In the genomic region with DNA sequence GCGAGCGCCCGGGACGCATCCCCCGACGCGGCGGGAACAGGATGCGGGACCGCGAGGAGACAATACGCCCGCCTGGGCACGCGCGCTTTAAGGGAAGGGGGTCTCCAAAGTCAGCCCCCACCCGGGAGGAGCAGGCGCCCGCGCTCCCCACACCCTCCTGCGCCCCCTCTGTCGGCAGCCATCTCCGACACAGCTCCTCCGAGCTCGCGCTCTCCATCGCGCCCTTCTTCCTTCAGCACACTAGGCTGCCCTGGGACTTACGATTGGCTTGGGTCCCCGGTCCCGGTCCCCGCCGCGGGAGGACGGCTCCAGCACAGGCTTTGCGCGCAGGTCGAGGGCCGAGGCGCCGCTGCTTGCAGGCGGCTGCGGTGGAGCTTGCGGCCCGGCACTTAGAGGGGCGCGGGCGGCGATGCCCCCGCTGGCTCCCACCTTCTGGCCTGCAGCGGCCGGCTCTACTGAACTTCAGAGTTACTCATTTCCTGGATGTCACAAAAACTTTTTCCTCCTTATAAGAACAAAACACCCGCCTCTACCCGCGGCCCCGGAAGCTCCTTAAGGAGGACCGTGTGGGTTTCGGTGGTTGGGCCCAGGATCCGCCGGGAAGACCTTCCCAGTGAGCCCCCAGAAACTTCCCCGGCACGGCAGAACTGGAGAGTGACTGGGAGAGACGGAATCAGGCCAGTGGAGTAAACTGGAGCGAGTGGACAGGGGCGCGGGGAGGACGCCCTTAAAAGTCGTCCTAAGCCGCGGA, we compare ENCODE assay signal across 1 cellular context.
A peak's percentile ranks its signal among the peaks of the same experiment; 100 is the strongest.
TF ChIP-seq lines count a peak whose summit lies in the region.

A gene with protein sequence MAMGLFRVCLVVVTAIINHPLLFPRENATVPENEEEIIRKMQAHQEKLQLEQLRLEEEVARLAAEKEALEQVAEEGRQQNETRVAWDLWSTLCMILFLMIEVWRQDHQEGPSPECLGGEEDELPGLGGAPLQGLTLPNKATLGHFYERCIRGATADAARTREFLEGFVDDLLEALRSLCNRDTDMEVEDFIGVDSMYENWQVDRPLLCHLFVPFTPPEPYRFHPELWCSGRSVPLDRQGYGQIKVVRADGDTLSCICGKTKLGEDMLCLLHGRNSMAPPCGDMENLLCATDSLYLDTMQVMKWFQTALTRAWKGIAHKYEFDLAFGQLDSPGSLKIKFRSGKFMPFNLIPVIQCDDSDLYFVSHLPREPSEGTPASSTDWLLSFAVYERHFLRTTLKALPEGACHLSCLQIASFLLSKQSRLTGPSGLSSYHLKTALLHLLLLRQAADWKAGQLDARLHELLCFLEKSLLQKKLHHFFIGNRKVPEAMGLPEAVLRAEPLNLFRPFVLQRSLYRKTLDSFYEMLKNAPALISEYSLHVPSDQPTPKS (minus strand): TSS at position 481 of the 751 bp plus-strand sequence. CDS start 22,414 bp downstream, outside the sequence.

TF ChIP-seq in K562, 482 proteins besides CTCF, POLR2A, EP300 and RAD21 (continued from another document and continues in another):
- no peak for TF ChIP-seq BRF1 (IDR thresholded peaks at IDR 0.05; ENCODE audit: borderline replicate concordance, extremely low read depth, insufficient read length)
- no peak for TF ChIP-seq VEZF1 (CRISPR knock-in tag; IDR thresholded peaks at IDR 0.05)
- TF ChIP-seq ZNF444 (CRISPR knock-in tag; IDR thresholded peaks at IDR 0.05): no peak
- no peak for TF ChIP-seq TARDBP (IDR thresholded peaks at IDR 0.05)
- TF ChIP-seq ZBTB2 (IDR thresholded peaks at IDR 0.05): 0 out of 2 replicates have a peak, but pooled peaks have one; percentile 51
- TF ChIP-seq ZNF707 (CRISPR knock-in tag; conservative IDR thresholded peaks at IDR 0.05): no peak
- no peak for TF ChIP-seq BRD9 (IDR thresholded peaks at IDR 0.05; ENCODE audit: low read depth, partially characterized antibody)
- no peak for TF ChIP-seq MBD2 (IDR thresholded peaks at IDR 0.05; ENCODE audit: borderline replicate concordance, low read depth)
- TF ChIP-seq NONO (IDR thresholded peaks at IDR 0.05; ENCODE audit: low read depth in 2 of 2, low read length in 1 of 2): peak in 1 of 2 experiments; percentile 43; a peak in 1 of 4 replicates
- TF ChIP-seq NFRKB (IDR thresholded peaks at IDR 0.05; ENCODE audit: low read depth): 0 out of 2 replicates have a peak, but pooled peaks have one; percentile 14
- TF ChIP-seq, protein P1, sequence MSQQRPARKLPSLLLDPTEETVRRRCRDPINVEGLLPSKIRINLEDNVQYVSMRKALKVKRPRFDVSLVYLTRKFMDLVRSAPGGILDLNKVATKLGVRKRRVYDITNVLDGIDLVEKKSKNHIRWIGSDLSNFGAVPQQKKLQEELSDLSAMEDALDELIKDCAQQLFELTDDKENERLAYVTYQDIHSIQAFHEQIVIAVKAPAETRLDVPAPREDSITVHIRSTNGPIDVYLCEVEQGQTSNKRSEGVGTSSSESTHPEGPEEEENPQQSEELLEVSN (IDR thresholded peaks at IDR 0.05; ENCODE audit: borderline replicate concordance in 1 of 2, extremely low read depth in 1 of 2, insufficient read depth in 1 of 2, insufficient read length in 1 of 2, low read depth in 1 of 2, low read length in 1 of 2, poor library complexity in 1 of 2, severe bottlenecking in 1 of 2): no peak
- no peak for TF ChIP-seq CUX1 (CRISPR knock-in tag; IDR thresholded peaks at IDR 0.05)
- no peak for TF ChIP-seq PRMT5 (CRISPR knock-in tag; IDR thresholded peaks at IDR 0.05)
- TF ChIP-seq POLR2H (tag; IDR thresholded peaks at IDR 0.05; ENCODE audit: low read depth): peak; percentile 55
- TF ChIP-seq TFAP4 (CRISPR knock-in tag; IDR thresholded peaks at IDR 0.05; ENCODE audit: borderline replicate concordance): peak; percentile 34; the same call in 1 of the 2 replicates
- TF ChIP-seq CCNT2 (IDR thresholded peaks at IDR 0.05; ENCODE audit: borderline replicate concordance, extremely low read depth, insufficient read length, low read depth, low read length): peak; percentile 52
- TF ChIP-seq GABPB2 (CRISPR knock-in tag; conservative IDR thresholded peaks at IDR 0.05): no peak
- no peak for TF ChIP-seq FOXP4 (CRISPR knock-in tag; IDR thresholded peaks at IDR 0.05; ENCODE audit: borderline replicate concordance)
- TF ChIP-seq SRSF3 (IDR thresholded peaks at IDR 0.05; ENCODE audit: insufficient read depth, low read length): no peak
- TF ChIP-seq PCBP2 (IDR thresholded peaks at IDR 0.05; ENCODE audit: low read depth, low read length, poor library complexity, severe bottlenecking): no peak
- no peak for TF ChIP-seq PRDM10 (IDR thresholded peaks at IDR 0.05; ENCODE audit: partially characterized antibody)
- TF ChIP-seq HEY1 (CRISPR knock-in tag; IDR thresholded peaks at IDR 0.05; ENCODE audit: borderline replicate concordance): no peak
- TF ChIP-seq CBFA2T3 (IDR thresholded peaks at IDR 0.05): no peak
- TF ChIP-seq TEAD2 (tag; IDR thresholded peaks at IDR 0.05): no peak
- no peak for TF ChIP-seq PTBP1 (IDR thresholded peaks at IDR 0.05; ENCODE audit: low read depth, low read length)
- TF ChIP-seq SMAD2 (IDR thresholded peaks at IDR 0.05; ENCODE audit: low read depth, low read length): no peak
- no peak for TF ChIP-seq ZNF696 (CRISPR knock-in tag; conservative IDR thresholded peaks at IDR 0.05)
- no peak for TF ChIP-seq TCFL5 (CRISPR knock-in tag; conservative IDR thresholded peaks at IDR 0.05)
- no peak for TF ChIP-seq FUS (optimal IDR thresholded peaks at IDR 0.05; ENCODE audit: low read depth, low read length)
- TF ChIP-seq ZNF24 (IDR thresholded peaks at IDR 0.05): no peak
